Comparison of ENCODE assay signal across 19 cellular contexts in genomic region chr20:48339986-48340884, GRCh38.
A peak's percentile ranks its signal among the peaks of the same experiment; 100 is the strongest.
DNase-seq lines count a peak whose midpoint lies in the region; ATAC-seq and TF ChIP-seq lines count a peak whose summit lies in the region.
"Had no signal": no experiment of that assay in that cellular context is flagged by ENCODE, and none has a peak within 500 bp of the region (broad histone marks: within the 10 kb centered on the region; RNA-seq: fewer than 3 reads in every experiment).

No MANE protein-coding gene starts in this region.

- peaks cover 15% of the 10 kb centered on the region for H3K4me1 Mint-ChIP-seq in activated T-cell treated with anti-CD3 and anti-CD28 coated beads, Interleukin-2, amount 50 U/mL, for 72 hours (ENCODE audit: low read depth)
- peaks cover 5% of the 10 kb centered on the region for H3K4me1 Mint-ChIP-seq in activated naive CD8-positive, alpha-beta T cell treated with anti-CD3 and anti-CD28 coated beads, Interleukin-2, amount 50 U/mL, for 24 hours
- H3K4me1 Mint-ChIP-seq in naive thymus-derived CD4-positive, alpha-beta T cell = peaks cover 0 to 4% (median 0%) of the 10 kb centered on the region in 7 donors
- H3K4me1 Mint-ChIP-seq: immature natural killer cell had no signal

- H3K4me2 ChIP-seq in mesendoderm (ENCODE audit: low read length) = no peak overlapping the region

- no peak overlapping the region for H4K5ac ChIP-seq in mesendoderm (ENCODE audit: low read length)

- no peak overlapping the region for H3K4me3 ChIP-seq in stomach
- H3K4me3 ChIP-seq in mesendoderm (ENCODE audit: low read length) = no peak overlapping the region
- no peak overlapping the region for H3K4me3 ChIP-seq in naive thymus-derived CD4-positive, alpha-beta T cell (ENCODE audit: low read length)
- H3K4me3 ChIP-seq: heart left ventricle, skin epidermis had no signal

- H3K4ac ChIP-seq in mesendoderm (ENCODE audit: low read depth, low read length) = no peak overlapping the region

- H3K4me3 Mint-ChIP-seq in activated T-cell treated with anti-CD3 and anti-CD28 coated beads, Interleukin-2, amount 50 U/mL, for 72 hours = no peak overlapping the region
- H3K4me3 Mint-ChIP-seq in activated naive CD8-positive, alpha-beta T cell treated with anti-CD3 and anti-CD28 coated beads, Interleukin-2, amount 50 U/mL, for 24 hours = no peak overlapping the region
- no peak overlapping the region for H3K4me3 Mint-ChIP-seq in naive thymus-derived CD4-positive, alpha-beta T cell
- H3K4me3 Mint-ChIP-seq: activated CD4-positive, alpha-beta T cell treated with anti-CD3 and anti-CD28 coated beads for 36 hours; H9; immature natural killer cell had no signal

- no peak for TF ChIP-seq POLR2A in stomach (IDR thresholded peaks at IDR 0.05)

- no peak for TF ChIP-seq EP300 in stomach (IDR thresholded peaks at IDR 0.05)

- H3K79me1 ChIP-seq in mesendoderm (ENCODE audit: low read length) = no peaks in the 10 kb centered on the region

- no peak for DNase-seq in activated T-cell treated with anti-CD3 and anti-CD28 coated beads, Interleukin-2, amount 50 U/mL, for 72 hours
- no peak for DNase-seq in activated T-cell treated with anti-CD3 and anti-CD28 coated beads, Interleukin-2, amount 50 U/mL, for 48 hours
- DNase-seq in activated naive CD8-positive, alpha-beta T cell treated with anti-CD3 and anti-CD28 coated beads, Interleukin-2, amount 50 U/mL, for 24 hours = no peak
- DNase-seq in stomach = no peak
- no peak for DNase-seq in HuH-7 (ENCODE audit: low spot score)
- DNase-seq in mesendoderm = no peak
- no peak for DNase-seq in naive thymus-derived CD4-positive, alpha-beta T cell
- DNase-seq: 8988T; activated CD4-positive, alpha-beta T cell treated with anti-CD3 and anti-CD28 coated beads for 36 hours; activated gamma-delta T cell treated with Interleukin-2 at 50 U/mL for 16 hours; anterior cingulate cortex; effector CD8-positive, alpha-beta T cell; H9; heart left ventricle; immature natural killer cell; NCI-H1436; stimulated activated CD8-positive, alpha-beta memory T cell treated with anti-CD3 and anti-CD28 coated beads, Interleukin-4, amount 100 ng/mL, for 48 hours had no signal

- POLR2A ChIA-PET in naive thymus-derived CD4-positive, alpha-beta T cell (lab: Charles Lee) = no interaction called here

- H3K9me3 ChIP-seq in stomach = no peaks in the 10 kb centered on the region
- H3K9me3 ChIP-seq in naive thymus-derived CD4-positive, alpha-beta T cell (ENCODE audit: control insufficient read depth in 2 of 3, low read length in 3 of 3) = no peaks in the 10 kb centered on the region

- no peaks in the 10 kb centered on the region for H3K79me2 ChIP-seq in mesendoderm (ENCODE audit: control insufficient read depth, insufficient read depth, low read length)

- peak; percentile 15 to 51 for ATAC-seq in activated T-cell treated with anti-CD3 and anti-CD28 coated beads, Interleukin-2, amount 50 U/mL, for 72 hours (replicated peaks in 1 of 2)
- peak; percentile 42 for ATAC-seq in HG03439 (IDR thresholded peaks at IDR 0.05; ENCODE audit: unreplicated experiment)
- ATAC-seq in activated naive CD8-positive, alpha-beta T cell treated with anti-CD3 and anti-CD28 coated beads, Interleukin-2, amount 50 U/mL, for 24 hours = peak; percentile 12
- ATAC-seq in naive thymus-derived CD4-positive, alpha-beta T cell = no peak
- ATAC-seq: activated CD4-positive, alpha-beta T cell treated with anti-CD3 and anti-CD28 coated beads for 36 hours had no signal

- no peaks in the 10 kb centered on the region for H3K36me3 Mint-ChIP-seq in activated T-cell treated with anti-CD3 and anti-CD28 coated beads, Interleukin-2, amount 50 U/mL, for 72 hours (ENCODE audit: insufficient read depth in 2 of 2)
- no peaks in the 10 kb centered on the region for H3K36me3 Mint-ChIP-seq in activated naive CD8-positive, alpha-beta T cell treated with anti-CD3 and anti-CD28 coated beads, Interleukin-2, amount 50 U/mL, for 24 hours (ENCODE audit: low read depth)
- no peaks in the 10 kb centered on the region for H3K36me3 Mint-ChIP-seq in naive thymus-derived CD4-positive, alpha-beta T cell
- H3K36me3 Mint-ChIP-seq: immature natural killer cell had no signal

- H3K56ac ChIP-seq in mesendoderm (ENCODE audit: low read length) = no peak overlapping the region

- CTCF ChIA-PET in naive thymus-derived CD4-positive, alpha-beta T cell (lab: Charles Lee) = no interaction called here

- no peak overlapping the region for H3K18ac ChIP-seq in mesendoderm (ENCODE audit: low read length)

- H3K9me3 Mint-ChIP-seq in activated T-cell treated with anti-CD3 and anti-CD28 coated beads, Interleukin-2, amount 50 U/mL, for 72 hours = no peaks in the 10 kb centered on the region
- no peaks in the 10 kb centered on the region for H3K9me3 Mint-ChIP-seq in activated naive CD8-positive, alpha-beta T cell treated with anti-CD3 and anti-CD28 coated beads, Interleukin-2, amount 50 U/mL, for 24 hours
- H3K9me3 Mint-ChIP-seq in naive thymus-derived CD4-positive, alpha-beta T cell = peaks cover 0 to 4% (median 0%) of the 10 kb centered on the region in 11 donors
- H3K9me3 Mint-ChIP-seq: immature natural killer cell had no signal

- no peak overlapping the region for H2AK5ac ChIP-seq in mesendoderm (ENCODE audit: low read length)

- no peak overlapping the region for H2BK120ac ChIP-seq in mesendoderm (ENCODE audit: low read depth, low read length)

- H2BK15ac ChIP-seq in mesendoderm (replicated peaks; ENCODE audit: low read depth) = no peak overlapping the region

- no peaks in the 10 kb centered on the region for H3K36me3 ChIP-seq in stomach
- H3K36me3 ChIP-seq in mesendoderm (ENCODE audit: control insufficient read depth, insufficient read depth, low read length) = no peaks in the 10 kb centered on the region
- no peaks in the 10 kb centered on the region for H3K36me3 ChIP-seq in naive thymus-derived CD4-positive, alpha-beta T cell (ENCODE audit: control insufficient read depth in 2 of 3, insufficient read depth in 3 of 3, low read length in 3 of 3)
- H3K36me3 ChIP-seq: heart left ventricle had no signal

- H2BK5ac ChIP-seq in mesendoderm (ENCODE audit: low read length) = no peak overlapping the region

- intact Hi-C loops in stomach (cut with DNase I; ENCODE audit: low total_unique reads) = no loop called here
- intact Hi-C loops in naive thymus-derived CD4-positive, alpha-beta T cell (cut with micrococcal nuclease) = no loop called here

- no peak overlapping the region for H3K9ac ChIP-seq in mesendoderm (ENCODE audit: low read length)

- H3K27me3 ChIP-seq in stomach (peaks cover 0 to 18% (median 0%) of the 10 kb centered on the region in 3 donors), mesendoderm (ENCODE audit: insufficient read depth, low read length, poor library complexity) (no peaks in the 10 kb centered on the region)
- no peaks in the 10 kb centered on the region for H3K27me3 ChIP-seq in naive thymus-derived CD4-positive, alpha-beta T cell (ENCODE audit: control insufficient read depth in 2 of 2, insufficient read depth in 2 of 2, low read length in 2 of 2)

- H3K4me1 ChIP-seq in stomach (peaks cover 0 to 15% (median 8%) of the 10 kb centered on the region in 4 donors), mesendoderm (ENCODE audit: control insufficient read depth, low read depth, low read length) (no peaks in the 10 kb centered on the region)
- H3K4me1 ChIP-seq in naive thymus-derived CD4-positive, alpha-beta T cell (ENCODE audit: control insufficient read depth in 2 of 2, insufficient read depth in 2 of 2, low read length in 2 of 2) = no peaks in the 10 kb centered on the region

- H4K8ac ChIP-seq in mesendoderm (ENCODE audit: low read depth, low read length) = no peak overlapping the region

- H3K27ac ChIP-seq in stomach (peak overlapping the region in 3 of 5 donors; percentile 25 to 68 (median 54)), mesendoderm (ENCODE audit: low read depth, low read length) (no peak overlapping the region)
- H3K27ac ChIP-seq in naive thymus-derived CD4-positive, alpha-beta T cell (ENCODE audit: low read depth, low read length) = no peak overlapping the region
- H3K27ac ChIP-seq: skin epidermis had no signal

- no peak for TF ChIP-seq CTCF in stomach (IDR thresholded peaks at IDR 0.05)

- whole genome bisulfite sequencing in stomach, 5 donors = 69 to 88% (median 76%) methylated on average over 11 to 17 of the region's 17 CpGs
- no CpG with 5 or more reads among the region's 17 CpGs for WGBS in mesendoderm (ENCODE audit: extremely low coverage, insufficient coverage, low lambda C conversion rate)

- no peak overlapping the region for H3K23ac ChIP-seq in mesendoderm (ENCODE audit: low read length)

- peaks cover 32% of the 10 kb centered on the region for H3K27me3 Mint-ChIP-seq in activated T-cell treated with anti-CD3 and anti-CD28 coated beads, Interleukin-2, amount 50 U/mL, for 72 hours (ENCODE audit: low read depth)
- H3K27me3 Mint-ChIP-seq in activated naive CD8-positive, alpha-beta T cell treated with anti-CD3 and anti-CD28 coated beads, Interleukin-2, amount 50 U/mL, for 24 hours = peaks cover 23% of the 10 kb centered on the region
- peaks cover 12 to 56% (median 27%) of the 10 kb centered on the region in 5 donors for H3K27me3 Mint-ChIP-seq in naive thymus-derived CD4-positive, alpha-beta T cell

- no peak overlapping the region for H3K27ac Mint-ChIP-seq in activated T-cell treated with anti-CD3 and anti-CD28 coated beads, Interleukin-2, amount 50 U/mL, for 72 hours
- no peak overlapping the region for H3K27ac Mint-ChIP-seq in activated naive CD8-positive, alpha-beta T cell treated with anti-CD3 and anti-CD28 coated beads, Interleukin-2, amount 50 U/mL, for 24 hours
- H3K27ac Mint-ChIP-seq in naive thymus-derived CD4-positive, alpha-beta T cell = no peak overlapping the region
- H3K27ac Mint-ChIP-seq: activated CD4-positive, alpha-beta T cell treated with anti-CD3 and anti-CD28 coated beads for 36 hours; immature natural killer cell had no signal

Comparison
In these comparisons a context has a peak if more than half of its experiments do, and no peak if none do; other contexts are left out.
1. H3K27ac ChIP-seq: peak in stomach (3 of 5); none in mesendoderm (single experiment) and naive thymus-derived CD4-positive, alpha-beta T cell (single experiment).